Comparison of ENCODE assay signal across 19 cellular contexts in the genomic region with DNA sequence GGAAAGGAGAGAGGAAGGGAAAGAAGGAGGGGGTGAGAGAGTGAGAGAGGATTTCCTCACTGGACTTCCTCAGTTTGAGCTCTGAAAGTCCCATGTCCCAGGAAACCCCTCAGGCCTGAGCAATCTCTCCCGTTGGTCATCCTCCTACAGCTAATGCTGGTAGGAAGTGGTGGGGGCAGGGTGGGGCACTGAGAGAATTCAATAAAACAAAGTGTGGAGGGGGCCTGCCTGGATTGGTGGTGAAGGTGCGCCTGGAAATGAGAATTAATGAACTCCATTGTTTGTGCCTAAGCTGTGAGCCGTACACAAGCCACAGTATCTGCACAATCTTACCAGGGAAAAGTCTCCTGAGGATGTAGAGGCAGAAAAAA.
DNase-seq lines count a peak whose midpoint lies in the region; ATAC-seq, FAIRE-seq and TF ChIP-seq lines count a peak whose summit lies in the region.
"Had no signal": no experiment of that assay in that cellular context is flagged by ENCODE, and none has a peak within 500 bp of the region (broad histone marks: within the 10 kb centered on the region; RNA-seq: fewer than 3 reads in every experiment).

No MANE protein-coding gene starts in this region.

- H3K4me3 ChIP-seq in BLaER1 (no peak overlapping the region), GM23248 (no peak overlapping the region), astrocyte (ENCODE audit: insufficient read depth, low read depth, low read length) (no peak overlapping the region), osteoblast (ENCODE audit: insufficient read depth, low read length) (no peak overlapping the region)
- H3K4me3 ChIP-seq: cardiac muscle cell, coronary artery, transverse colon had no signal

- H3K27me3 ChIP-seq in BLaER1 (no peaks in the 10 kb centered on the region), GM23248 (replicated peaks; ENCODE audit: insufficient read depth) (no peaks in the 10 kb centered on the region), astrocyte (ENCODE audit: insufficient read depth, low read length) (peaks cover 9% of the 10 kb centered on the region), osteoblast (ENCODE audit: insufficient read depth, low read length) (peaks cover 9% of the 10 kb centered on the region)
- H3K27me3 ChIP-seq: cardiac muscle cell had no signal

- peak overlapping the region; percentile 51 for H3K9ac ChIP-seq in BLaER1
- peak overlapping the region; percentile 32; the same call in 1 of the 2 replicates for H3K9ac ChIP-seq in GM23248
- peak overlapping the region; percentile 19 for H3K9ac ChIP-seq in astrocyte (ENCODE audit: low read length)

- H3K36me3 ChIP-seq in BLaER1 (no peaks in the 10 kb centered on the region), GM23248 (ENCODE audit: low read depth) (no peaks in the 10 kb centered on the region), astrocyte (ENCODE audit: insufficient read depth, low read length) (no peaks in the 10 kb centered on the region), osteoblast (ENCODE audit: insufficient read depth, low read length) (no peaks in the 10 kb centered on the region)
- H3K36me3 ChIP-seq: cardiac muscle cell, transverse colon had no signal

- H2AFZ ChIP-seq in GM23248 = peak overlapping the region; percentile 53
- no peak overlapping the region for H2AFZ ChIP-seq in astrocyte (ENCODE audit: low read depth, low read length)
- H2AFZ ChIP-seq in osteoblast (ENCODE audit: low read length) = peak overlapping the region; percentile 57

- peak overlapping the region; percentile 22 for H3K27ac Mint-ChIP-seq in astrocyte (ENCODE audit: unreplicated experiment)
- H3K27ac Mint-ChIP-seq: activated CD8-positive, alpha-beta memory T cell treated with anti-CD3 and anti-CD28 coated beads, Interleukin-2, amount 10 ng/mL, durations not matched to agents 7 days and 5 days; activated T-helper 1 cell treated with anti-CD3 and anti-CD28 coated beads, Interleukin-12 subunit alpha, Interleukin-12 subunit beta, Interleukin-2, Interleukin-4 antibody, amounts not matched to agents 30 ng/mL and 10 ng/mL and 1 ng/mL, durations not matched to agents 14 hours and 24 hours and 36 hours; effector memory CD8-positive, alpha-beta T cell; memory B cell had no signal

- peak overlapping the region; percentile 77 for H3K27ac ChIP-seq in BLaER1
- no peak overlapping the region for H3K27ac ChIP-seq in GM23248
- H3K27ac ChIP-seq in astrocyte (ENCODE audit: low read depth, low read length) = no peak overlapping the region
- H3K27ac ChIP-seq in osteoblast (ENCODE audit: low read depth, low read length) = no peak overlapping the region
- H3K27ac ChIP-seq in caudate nucleus (ENCODE audit: low read depth, low read length) = no peak overlapping the region
- H3K27ac ChIP-seq: C4-2B, cardiac muscle cell, coronary artery, transverse colon had no signal

- H3K9me3 ChIP-seq in BLaER1 (no peaks in the 10 kb centered on the region), GM23248 (ENCODE audit: low read depth) (no peaks in the 10 kb centered on the region), astrocyte (ENCODE audit: insufficient read depth, low read depth, low read length) (no peaks in the 10 kb centered on the region), osteoblast (ENCODE audit: low read depth, low read length) (no peaks in the 10 kb centered on the region)
- H3K9me3 ChIP-seq: transverse colon had no signal

- no peak overlapping the region for H3K4me3 Mint-ChIP-seq in astrocyte (ENCODE audit: unreplicated experiment)
- H3K4me3 Mint-ChIP-seq: activated CD8-positive, alpha-beta memory T cell treated with anti-CD3 and anti-CD28 coated beads, Interleukin-2, amount 10 ng/mL, durations not matched to agents 7 days and 5 days; activated T-helper 1 cell treated with anti-CD3 and anti-CD28 coated beads, Interleukin-12 subunit alpha, Interleukin-12 subunit beta, Interleukin-2, Interleukin-4 antibody, amounts not matched to agents 30 ng/mL and 10 ng/mL and 1 ng/mL, durations not matched to agents 14 hours and 24 hours and 36 hours; effector memory CD8-positive, alpha-beta T cell; memory B cell had no signal

- WGBS in GM23248 (ENCODE audit: low coverage in 1 of 2, low lambda C conversion rate in 2 of 2, missing lambda C conversion rate in 2 of 2), 2 experiments = 58 to 63% methylated on average over 3 of the region's 3 CpGs

- H3K4me2 ChIP-seq in BLaER1 = peak overlapping the region; percentile 66
- H3K4me2 ChIP-seq in GM23248 (ENCODE audit: unreplicated experiment) = no peak overlapping the region
- no peak overlapping the region for H3K4me2 ChIP-seq in astrocyte (ENCODE audit: low read length)
- H3K4me2 ChIP-seq in osteoblast (ENCODE audit: insufficient read depth, low read length) = no peak overlapping the region

- no peaks in the 10 kb centered on the region for H3F3A ChIP-seq in GM23248 (ENCODE audit: insufficient read depth)

- in situ Hi-C loops in GM23248 (cut with MboI) = loop anchor here (5.0 to 10.0 kb wide), 3 partner anchors 66 to 234 kb away; no protein-coding TSS in a partner anchor

- no peaks in the 10 kb centered on the region for H3K9me2 ChIP-seq in GM23248 (ENCODE audit: insufficient read depth)

- TF ChIP-seq CTCF in astrocyte (IDR thresholded peaks at IDR 0.05; ENCODE audit: insufficient read depth, low read depth, low read length) (no peak), osteoblast (IDR thresholded peaks at IDR 0.05; ENCODE audit: extremely low read depth, low read depth, low read length) (no peak)

- H3K79me2 ChIP-seq in GM23248 (ENCODE audit: insufficient read depth) = no peaks in the 10 kb centered on the region
- no peaks in the 10 kb centered on the region for H3K79me2 ChIP-seq in astrocyte (ENCODE audit: insufficient read depth, low read length)
- no peaks in the 10 kb centered on the region for H3K79me2 ChIP-seq in osteoblast (ENCODE audit: insufficient read depth, low read length)

- H3K4me1 Mint-ChIP-seq in astrocyte (ENCODE audit: low read depth, unreplicated experiment) = peaks cover 13% of the 10 kb centered on the region

- no peak for ATAC-seq in HG02642 (IDR thresholded peaks at IDR 0.05; ENCODE audit: poor library complexity, unreplicated experiment)

- H3K9me3 Mint-ChIP-seq in astrocyte (ENCODE audit: unreplicated experiment) = no peaks in the 10 kb centered on the region
- H3K9me3 Mint-ChIP-seq: activated naive CD4-positive, alpha-beta T cell treated with anti-CD3 and anti-CD28 coated beads, Interleukin-2, amount 50 U/mL, for 72 hours; activated T-helper 1 cell treated with anti-CD3 and anti-CD28 coated beads, Interleukin-12 subunit alpha, Interleukin-12 subunit beta, Interleukin-2, Interleukin-4 antibody, amounts not matched to agents 30 ng/mL and 10 ng/mL and 1 ng/mL, durations not matched to agents 14 hours and 24 hours and 36 hours; effector memory CD8-positive, alpha-beta T cell; memory B cell had no signal

- peaks cover 64% of the 10 kb centered on the region for H3K4me1 ChIP-seq in BLaER1
- peaks cover 12% of the 10 kb centered on the region for H3K4me1 ChIP-seq in GM23248 (ENCODE audit: insufficient read depth)
- H3K4me1 ChIP-seq in astrocyte (ENCODE audit: insufficient read depth, low read length) = peaks cover 15% of the 10 kb centered on the region
- peaks cover 10% of the 10 kb centered on the region for H3K4me1 ChIP-seq in osteoblast (ENCODE audit: insufficient read depth, low read length)

- FAIRE-seq in astrocyte (lab: Jason Lieb, UNC) = no peak
- FAIRE-seq: frontal cortex, small intestine had no signal

- H3K27me3 Mint-ChIP-seq in astrocyte (ENCODE audit: low read depth, unreplicated experiment) = peaks cover 6% of the 10 kb centered on the region

- no peak for DNase-seq in GM23248
- no peak for DNase-seq in astrocyte (ENCODE audit: low read depth)
- DNase-seq in osteoblast (ENCODE audit: insufficient read length, low spot score, missing footprints) = no peak
- DNase-seq in NCI-H2171 (lab: John Stamatoyannopoulos, UW) = no peak
- DNase-seq in caudate nucleus (lab: John Stamatoyannopoulos, UW) = no peak
- DNase-seq: NCI-H187 treated with DMSO at 0.1 percent for 48 hours had no signal

- H4K20me1 ChIP-seq in BLaER1 (no peaks in the 10 kb centered on the region), GM23248 (ENCODE audit: insufficient read depth) (no peaks in the 10 kb centered on the region), astrocyte (ENCODE audit: insufficient read depth, low read length) (no peaks in the 10 kb centered on the region), osteoblast (ENCODE audit: insufficient read depth, low read length) (no peaks in the 10 kb centered on the region)

- no peaks in the 10 kb centered on the region for H3K36me3 Mint-ChIP-seq in astrocyte (ENCODE audit: low read depth, unreplicated experiment)
- H3K36me3 Mint-ChIP-seq: activated CD8-positive, alpha-beta memory T cell treated with anti-CD3 and anti-CD28 coated beads, Interleukin-2, amount 10 ng/mL, durations not matched to agents 7 days and 5 days; activated naive CD4-positive, alpha-beta T cell treated with anti-CD3 and anti-CD28 coated beads, Interleukin-2, amount 50 U/mL, for 72 hours; memory B cell had no signal
